28 cellular contexts compared by ENCODE assay signal in genomic region chr3:37540786-37541185, GRCh38.
A peak's percentile ranks its signal among the peaks of the same experiment; 100 is the strongest.
DNase-seq lines count a peak whose midpoint lies in the region; ATAC-seq and TF ChIP-seq lines count a peak whose summit lies in the region.
"Had no signal": no experiment of that assay in that cellular context is flagged by ENCODE, and none has a peak within 500 bp of the region (broad histone marks: within the 10 kb centered on the region; RNA-seq: fewer than 3 reads in every experiment).

No MANE protein-coding gene starts in this region.

- DNase-seq in Right ventricle myocardium superior (no peak), left cardiac atrium (no peak), NCI-H2171 treated with DMSO at 0.1 percent for 48 hours (lab: John Stamatoyannopoulos, UW) (peak; percentile 69), epithelial cell of esophagus (ENCODE audit: low read depth) (peak; percentile 30), NCI-H524 treated with DMSO at 0.1 percent for 48 hours (lab: John Stamatoyannopoulos, UW) (no peak), CD1c-positive myeloid dendritic cell (ENCODE audit: extremely low spot score) (no peak), NCI-H1417 (lab: John Stamatoyannopoulos, UW) (no peak), hypothalamus (lab: John Stamatoyannopoulos, UW) (no peak)
- DNase-seq: activated CD4-positive, alpha-beta T cell treated with anti-CD3 and anti-CD28 coated beads, Interleukin-2, amount 50 U/mL, for 4 hours; activated CD4-positive, CD25-positive, alpha-beta regulatory T cell; activated naive CD4-positive, alpha-beta T cell treated with anti-CD3 and anti-CD28 coated beads for 36 hours; body of pancreas; COR-L47; effector CD8-positive, alpha-beta T cell; foreskin melanocyte; KBM-7; mesenchymal stem cell; MM.1S; NCI-H1436; right lobe of liver; SHP77 treated with DMSO at 0.1 percent for 48 hours; stimulated activated CD4-positive, alpha-beta T cell treated with anti-CD3 and anti-CD28 coated beads, Interleukin-12 subunit alpha, Interleukin-12 subunit beta, amount 100 ng/mL, for 4 hours; stimulated activated CD4-positive, alpha-beta T cell treated with anti-CD3 and anti-CD28 coated beads, Interleukin-4, amount 100 ng/mL, for 1 hour; T1000 had no signal

- intact Hi-C loops in Right ventricle myocardium superior (cut with DNase I): no loop called here
- intact Hi-C loops in left cardiac atrium (cut with DNase I): no loop called here

- H3K4me3 ChIP-seq in epithelial cell of esophagus (ENCODE audit: low read length): no peak overlapping the region
- H3K4me3 ChIP-seq: adrenal gland, body of pancreas, esophagus muscularis mucosa, neural progenitor cell, right lobe of liver had no signal

- no peak for TF ChIP-seq CTCF in epithelial cell of esophagus (IDR thresholded peaks at IDR 0.05; ENCODE audit: insufficient read depth, low read depth, low read length, missing control alignments)

- ATAC-seq in Right ventricle myocardium superior (ENCODE audit: poor library complexity) (peak; percentile 8), left cardiac atrium (no peak)
- ATAC-seq: body of pancreas, Panc1, right lobe of liver had no signal

Comparison
In these comparisons a context has a peak if more than half of its experiments do, and no peak if none do; other contexts are left out.
1. DNase-seq: peak in NCI-H2171 treated with DMSO at 0.1 percent for 48 hours (single experiment) and epithelial cell of esophagus (single experiment); none in Right ventricle myocardium superior (single experiment), left cardiac atrium (single experiment), NCI-H524 treated with DMSO at 0.1 percent for 48 hours (single experiment), CD1c-positive myeloid dendritic cell (single experiment), NCI-H1417 (0 of 3) and hypothalamus (0 of 51).